In genomic region chr12:132162508-132163031, GRCh38 we compare ENCODE assay signal across 9 cellular contexts. TPM values are rescaled to one million over a fixed set of nuclear protein-coding genes. Genes with fewer than 3 reads are reported as not detected.
DNase-seq lines count a peak whose midpoint lies in the region; ATAC-seq and TF ChIP-seq lines count a peak whose summit lies in the region.
"Had no signal": no experiment of that assay in that cellular context is flagged by ENCODE, and none has a peak within 500 bp of the region (broad histone marks: within the 10 kb centered on the region; RNA-seq: fewer than 3 reads in every experiment).

No MANE protein-coding gene starts in this region.

- no TSS peak for BruUV-seq in Panc1 (replicated peaks; lab: Mats Ljungman, UMichigan)

- no peak overlapping the region for H3K27ac ChIP-seq in Panc1 (ENCODE audit: low read length)
- no peak overlapping the region for H3K27ac ChIP-seq in fibroblast of lung (ENCODE audit: insufficient read depth, low read length)

- H3K36me3 ChIP-seq in Panc1 (ENCODE audit: control insufficient read depth, insufficient read depth, low read length), result no peaks in the 10 kb centered on the region
- H3K36me3 ChIP-seq in fibroblast of lung (ENCODE audit: control insufficient read depth, insufficient read depth, low read length), result peaks cover 5% of the 10 kb centered on the region

- CTCF ChIA-PET in Panc1 (lab: Charles Lee), result interaction anchor here (0.7 kb wide), 1 partner anchor 41 kb away, joined by 3 read pairs; no protein-coding TSS in a partner anchor

- in situ Hi-C loops in Panc1 (cut with HindIII; ENCODE audit: low pct_unique_long_range_greater_than_20kb, low sequenced_read_pairs), result no loop called here

- H3K27me3 ChIP-seq in Panc1 (ENCODE audit: control insufficient read depth, insufficient read depth, low read length) (no peaks in the 10 kb centered on the region), fibroblast of lung (ENCODE audit: control insufficient read depth, insufficient read depth, low read length) (no peaks in the 10 kb centered on the region)

- H3K9ac ChIP-seq in fibroblast of lung (ENCODE audit: insufficient read depth, low read length), result no peak overlapping the region

- H3K9me3 ChIP-seq in Panc1 (ENCODE audit: control insufficient read depth, insufficient read depth, low read depth, low read length) (no peaks in the 10 kb centered on the region), fibroblast of lung (ENCODE audit: control insufficient read depth, insufficient read depth, low read depth, low read length) (peaks cover 2% of the 10 kb centered on the region)

- H3K79me2 ChIP-seq in fibroblast of lung (ENCODE audit: control insufficient read depth, insufficient read depth, low read length), result no peaks in the 10 kb centered on the region

- H3K4me3 ChIP-seq in Panc1 (ENCODE audit: low read depth in 2 of 2, low read length in 2 of 2), result no peak overlapping the region
- peak overlapping the region in 1 of 4 experiments; percentile 10 for H3K4me3 ChIP-seq in fibroblast of lung (replicated peaks in 1 of 4; ENCODE audit: control extremely low read depth in 1 of 4, insufficient read depth in 1 of 4, low read depth in 3 of 4, low read length in 4 of 4)
- H3K4me3 ChIP-seq: K562 had no signal

- ATAC-seq in Panc1, result peak; percentile 39
- ATAC-seq: K562 had no signal

- DNase-seq in DMS53 (lab: John Stamatoyannopoulos, UW) (peak; percentile 34), DMS53 treated with DMSO at 0.1 percent for 48 hours (lab: John Stamatoyannopoulos, UW; ENCODE audit: unreplicated experiment) (no peak), Panc1 (ENCODE audit: low read depth, low spot score) (no peak), fibroblast of lung (ENCODE audit: low read depth in 2 of 2) (peak; percentile 84 to 85), smooth muscle cell of the brain vasculature (ENCODE audit: low read depth, low spot score) (peak; percentile 13), SKM-1 (lab: John Stamatoyannopoulos, UW; ENCODE audit: unreplicated experiment) (no peak), globus pallidus (ENCODE audit: low spot score) (no peak), NCI-H146 (lab: John Stamatoyannopoulos, UW) (no peak)

- intact Hi-C loops in Panc1 (cut with micrococcal nuclease; ENCODE audit: unreplicated experiment), result no loop called here

- no peak for TF ChIP-seq CTCF in Panc1 (IDR thresholded peaks at IDR 0.05)
- no peak for TF ChIP-seq CTCF in fibroblast of lung (conservative IDR thresholded peaks at IDR 0.05 in 1 of 2, IDR thresholded peaks at IDR 0.05 in 1 of 2; ENCODE audit: low read depth in 1 of 2, low read length in 2 of 2)

- no peak overlapping the region for H2AFZ ChIP-seq in fibroblast of lung (ENCODE audit: low read length)

- POLR2A ChIA-PET in Panc1 (lab: Charles Lee), result interaction anchor here (0.6 kb wide), 1 partner anchor 7 kb away, joined by 3 read pairs; no protein-coding TSS in a partner anchor

- no peaks in the 10 kb centered on the region for H4K20me1 ChIP-seq in fibroblast of lung (ENCODE audit: control insufficient read depth, extremely low read depth, insufficient read depth, low read length)

- peak overlapping the region; percentile 45 for H3K4me2 ChIP-seq in fibroblast of lung (ENCODE audit: extremely low read depth, insufficient read depth, low read length)

- H3K4me1 ChIP-seq in Panc1 (ENCODE audit: control insufficient read depth, insufficient read depth, low read length), result peaks cover 5% of the 10 kb centered on the region; the same call in 1 of the 2 replicates
- peaks cover 9% of the 10 kb centered on the region for H3K4me1 ChIP-seq in fibroblast of lung (ENCODE audit: control insufficient read depth, extremely low read depth, insufficient read depth, low read length)

RNA-seq across cellular contexts. Expression of gene NOC4L, which starts 18.3 kb away (rescaled TPM):
- 29.8 TPM for total RNA-seq in Panc1 (2021; ENCODE audit: unreplicated experiment)
- 30.0 TPM for polyA plus RNA-seq in Panc1 (2012; ENCODE audit: insufficient read length)
- 5.6 and 6.8 TPM in 2 replicates for total RNA-seq in fibroblast of lung
- polyA plus RNA-seq in fibroblast of lung, result 3.0 and 5.8 TPM in 2 replicates
- 12.0 and 20.8 TPM in 2 replicates for polyA plus RNA-seq in fibroblast of lung (2012)
- polyA minus RNA-seq in fibroblast of lung (ENCODE audit: low replicate concordance), result 6.0 and 16.2 TPM in 2 replicates

RNA-seq across cellular contexts. Expression of gene DDX51, which starts 18.5 kb away (rescaled TPM):
- 29.3 TPM for total RNA-seq in Panc1 (2021; ENCODE audit: unreplicated experiment)
- polyA plus RNA-seq in Panc1 (2012; ENCODE audit: insufficient read length), result 38.0 TPM
- 7.2 and 7.4 TPM in 2 replicates for total RNA-seq in fibroblast of lung
- polyA plus RNA-seq in fibroblast of lung, result 3.7 and 7.0 TPM in 2 replicates
- 7.4 and 11.5 TPM in 2 replicates for polyA plus RNA-seq in fibroblast of lung (2012)
- 4.4 and 12.1 TPM in 2 replicates for polyA minus RNA-seq in fibroblast of lung (ENCODE audit: low replicate concordance)

Comparison
In these comparisons a context has a peak if more than half of its experiments do, and no peak if none do; other contexts are left out.
1. DNase-seq: peak in DMS53 (single experiment), fibroblast of lung (2 of 2) and smooth muscle cell of the brain vasculature (single experiment); none in DMS53 treated with DMSO at 0.1 percent for 48 hours (single experiment), Panc1 (single experiment), SKM-1 (single experiment), globus pallidus (single experiment) and NCI-H146 (single experiment).